In genomic region chr10:31476088-31476487, GRCh38 we compare ENCODE assay signal across 28 cellular contexts.
"Had no signal": no experiment of that assay in that cellular context is flagged by ENCODE, and none has a peak within 500 bp of the region (broad histone marks: within the 10 kb centered on the region; RNA-seq: fewer than 3 reads in every experiment).

No MANE protein-coding gene starts in this region.

- ATAC-seq: effector memory CD8-positive, alpha-beta T cell; esophagus mucosa; gastrocnemius medialis; heart right ventricle; left cardiac atrium; left lung; left ventricle myocardium superior; lower lobe of right lung; mucosa of descending colon had no signal

- H3K4me1 Mint-ChIP-seq: endodermal cell, mesothelial cell of epicardium, naive B cell had no signal

- H3K27me3 Mint-ChIP-seq: dendritic cell treated with granulocyte-macrophage colony-stimulating factor and Interleukin-4, amounts not matched to agents 40 ng/mL and 50 ng/mL, for 4 days; effector memory CD8-positive, alpha-beta T cell; naive B cell had no signal

- DNase-seq: colonic mucosa; cortex of kidney; effector CD8-positive, alpha-beta T cell; effector memory CD8-positive, alpha-beta T cell; endodermal cell; erythroblast; esophagus squamous epithelium; foreskin fibroblast; foreskin melanocyte; gastrocnemius medialis; glutamatergic neuron; head of caudate nucleus; heart right ventricle; hippocampal formation; left cardiac atrium; left lung; left ventricle myocardium superior; lower lobe of right lung; mesenchymal stem cell; mucosa of descending colon; naive B cell had no signal

- H3K27ac Mint-ChIP-seq: dendritic cell treated with granulocyte-macrophage colony-stimulating factor and Interleukin-4, amounts not matched to agents 40 ng/mL and 50 ng/mL, for 4 days; effector memory CD8-positive, alpha-beta T cell; endodermal cell; mesothelial cell of epicardium had no signal

- H3K4me1 ChIP-seq: colonic mucosa, esophagus squamous epithelium, gastrocnemius medialis, heart right ventricle, left lung, lower lobe of right lung had no signal

- H3K4me3 Mint-ChIP-seq: dendritic cell treated with granulocyte-macrophage colony-stimulating factor and Interleukin-4, amounts not matched to agents 40 ng/mL and 50 ng/mL, for 4 days; effector memory CD8-positive, alpha-beta T cell; endodermal cell; mesothelial cell of epicardium; naive B cell had no signal

- H3K4me3 ChIP-seq: colonic mucosa, esophagus squamous epithelium, gastrocnemius medialis, heart right ventricle, left lung, lower lobe of right lung, mucosa of descending colon had no signal

- H3K9me3 Mint-ChIP-seq: effector memory CD8-positive, alpha-beta T cell had no signal

- H3K9me3 ChIP-seq: colonic mucosa, gastrocnemius medialis, lower lobe of right lung, mucosa of descending colon had no signal

- H3K27ac ChIP-seq: colonic mucosa, epithelial cell of prostate, esophagus squamous epithelium, gastrocnemius medialis, heart right ventricle, left lung, lower lobe of right lung had no signal

- FAIRE-seq: endometrium, islet of Langerhans, keratinocyte had no signal
